ENCODE assay signal across 8 cellular contexts in the genomic region with DNA sequence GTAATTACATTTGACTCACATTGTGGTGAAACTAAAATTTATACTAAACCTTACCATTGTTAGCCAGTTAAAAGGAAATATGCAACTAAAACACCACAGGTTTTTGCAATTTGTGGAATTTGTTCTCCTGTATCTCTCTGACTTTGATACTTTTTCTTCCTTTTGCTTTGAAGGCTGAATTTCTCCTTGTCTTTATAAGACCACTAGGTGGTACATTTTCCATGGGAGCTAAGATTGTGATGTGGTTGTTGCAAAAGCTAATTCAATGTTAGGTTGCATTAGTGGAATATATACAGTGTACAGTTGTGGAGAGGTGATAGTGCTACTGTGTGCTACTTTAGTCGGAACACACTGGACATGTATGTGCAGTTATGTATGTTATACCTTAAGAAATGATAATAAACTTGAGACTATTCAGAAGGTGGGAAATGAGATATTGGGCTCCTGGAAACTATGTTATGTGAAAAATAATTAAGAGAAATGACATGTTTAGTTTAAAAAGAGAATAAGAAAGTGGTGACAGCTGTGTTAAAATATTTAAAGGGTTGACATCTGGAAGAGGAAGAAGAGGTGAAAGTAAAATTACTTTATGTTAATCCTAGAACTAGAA.
DNase-seq lines count a peak whose midpoint lies in the region; ATAC-seq, FAIRE-seq and TF ChIP-seq lines count a peak whose summit lies in the region.

No MANE protein-coding gene starts in this region.

- no peaks in the 10 kb centered on the region for H3K79me2 ChIP-seq in ACC112 (ENCODE audit: control insufficient read depth, insufficient read depth, low read length, unreplicated experiment)

- H3K27me3 Mint-ChIP-seq in stimulated activated naive CD8-positive, alpha-beta T cell treated with anti-CD3 and anti-CD28 coated beads, Interleukin-15, amount 100 ng/mL, for 72 hours, result peaks cover 7% of the 10 kb centered on the region

- H3K36me3 ChIP-seq in ACC112 (ENCODE audit: insufficient read depth, low read length), result no peaks in the 10 kb centered on the region

- no peaks in the 10 kb centered on the region for H3K9me3 Mint-ChIP-seq in stimulated activated naive CD8-positive, alpha-beta T cell treated with anti-CD3 and anti-CD28 coated beads, Interleukin-15, amount 100 ng/mL, for 72 hours

- no peak overlapping the region for H3K4me3 ChIP-seq in ACC112 (ENCODE audit: low read depth, low read length)

- peak; percentile 74 for FAIRE-seq in RCC 7860 (lab: Jason Lieb, UNC)

- H3K27ac Mint-ChIP-seq in stimulated activated naive CD8-positive, alpha-beta T cell treated with anti-CD3 and anti-CD28 coated beads, Interleukin-15, amount 100 ng/mL, for 72 hours, result no peak overlapping the region

- H3K27ac ChIP-seq in ACC112 (ENCODE audit: low read depth, low read length), result no peak overlapping the region
- no peak overlapping the region for H3K27ac ChIP-seq in foreskin keratinocyte

- H3K4me1 ChIP-seq in ACC112 (ENCODE audit: control insufficient read depth, insufficient read depth, low read length, unreplicated experiment) (no peaks in the 10 kb centered on the region), foreskin keratinocyte (no peaks in the 10 kb centered on the region)

- no peaks in the 10 kb centered on the region for H3K4me1 Mint-ChIP-seq in stimulated activated naive CD8-positive, alpha-beta T cell treated with anti-CD3 and anti-CD28 coated beads, Interleukin-15, amount 100 ng/mL, for 72 hours

- in situ Hi-C loops in GM13976 (cut with MboI; ENCODE audit: low sequenced_read_pairs, unreplicated experiment), result no loop called here

- no peak overlapping the region for H3K4me3 Mint-ChIP-seq in stimulated activated naive CD8-positive, alpha-beta T cell treated with anti-CD3 and anti-CD28 coated beads, Interleukin-15, amount 100 ng/mL, for 72 hours

- H3K27me3 ChIP-seq in ACC112 (ENCODE audit: insufficient read depth, low read length) (no peaks in the 10 kb centered on the region), foreskin keratinocyte (no peaks in the 10 kb centered on the region)

- H2AFZ ChIP-seq in ACC112 (ENCODE audit: low read length, unreplicated experiment), result peak overlapping the region; percentile 0

- ATAC-seq in foreskin keratinocyte, result peak; percentile 39
- ATAC-seq in stimulated activated naive CD8-positive, alpha-beta T cell treated with anti-CD3 and anti-CD28 coated beads, Interleukin-15, amount 100 ng/mL, for 72 hours, result peak; percentile 37
- ATAC-seq in HG03432 (IDR thresholded peaks at IDR 0.05; ENCODE audit: unreplicated experiment), result no peak

- TF ChIP-seq CTCF in GM13976 (IDR thresholded peaks at IDR 0.05; ENCODE audit: borderline replicate concordance, control extremely low read depth, extremely low read depth, insufficient read depth, missing control alignments) (peak; percentile 14), foreskin keratinocyte (conservative IDR thresholded peaks at IDR 0.05) (peak; percentile 75)

- DNase-seq in GM13976 (ENCODE audit: low spot score) (peak; percentile 12), RCC 7860 (ENCODE audit: low spot score) (peak; percentile 36), foreskin keratinocyte (peak in 1 of 2 donors; percentile 42), mesenteric fat pad (ENCODE audit: low spot score) (no peak), HuH-7.5 (ENCODE audit: low spot score) (no peak)
- no peak for DNase-seq in stimulated activated naive CD8-positive, alpha-beta T cell treated with anti-CD3 and anti-CD28 coated beads, Interleukin-15, amount 100 ng/mL, for 72 hours

Comparison
In these comparisons a context has a peak if more than half of its experiments do, and no peak if none do; other contexts are left out.
1. DNase-seq: peak in GM13976 (single experiment) and RCC 7860 (single experiment); none in stimulated activated naive CD8-positive, alpha-beta T cell treated with anti-CD3 and anti-CD28 coated beads, Interleukin-15, amount 100 ng/mL, for 72 hours (0 of 2), mesenteric fat pad (single experiment) and HuH-7.5 (single experiment).